ENCODE assay signal across 7 cellular contexts in the genomic region with DNA sequence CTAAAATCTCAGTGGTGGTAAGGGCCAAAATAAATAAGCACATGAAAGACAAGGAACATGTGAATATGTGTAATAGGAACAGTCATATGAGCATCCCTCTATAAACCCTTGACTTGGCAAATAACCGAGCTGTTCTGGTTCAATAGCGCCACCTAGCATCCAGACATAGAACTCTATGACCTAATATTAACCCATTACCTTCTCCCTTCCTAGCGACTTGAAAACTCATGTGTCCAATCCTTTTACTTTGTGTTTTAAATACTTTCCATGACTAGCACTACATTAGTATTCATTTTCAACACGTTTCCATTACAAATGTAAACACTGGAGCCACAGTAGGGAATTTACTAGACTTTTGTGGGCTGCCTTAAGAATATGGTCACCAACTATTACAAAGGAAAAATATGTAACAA.
DNase-seq lines count a peak whose midpoint lies in the region; ATAC-seq and TF ChIP-seq lines count a peak whose summit lies in the region.

No MANE protein-coding gene starts in this region.

- H3K9me3 ChIP-seq in SU-DHL-6 (ENCODE audit: insufficient read depth, low read length) = no peaks in the 10 kb centered on the region

- H3K36me3 ChIP-seq in SU-DHL-6 (ENCODE audit: low read length) = no peaks in the 10 kb centered on the region

- no peak for ATAC-seq in HG03469 (IDR thresholded peaks at IDR 0.05; ENCODE audit: unreplicated experiment)

- DNase-seq in GM12865 (ENCODE audit: low read depth) (peak; percentile 55), NAMALWA (ENCODE audit: low spot score) (peak; percentile 79), fibroblast of pulmonary artery (ENCODE audit: low read depth) (peak; percentile 89)
- DNase-seq in stimulated activated CD4-positive, alpha-beta T cell treated with anti-CD3 and anti-CD28 coated beads, Interleukin-1b, Interleukin-23, amount 100 ng/mL, for 48 hours = peak; percentile 33
- DNase-seq in activated T-cell treated with anti-CD3 and anti-CD28 coated beads, Interleukin-2, amount 50 U/mL, for 24 hours = no peak

- H3K27me3 ChIP-seq in SU-DHL-6 (ENCODE audit: low read length) = no peaks in the 10 kb centered on the region

- no peaks in the 10 kb centered on the region for H3K27me3 Mint-ChIP-seq in activated T-cell treated with anti-CD3 and anti-CD28 coated beads, Interleukin-2, amount 50 U/mL, for 24 hours

- no peak overlapping the region for H3K9ac ChIP-seq in SU-DHL-6 (ENCODE audit: low read length)

- H3K79me2 ChIP-seq in SU-DHL-6 (ENCODE audit: insufficient read depth, low read length) = no peaks in the 10 kb centered on the region

- TF ChIP-seq CTCF in GM12865 (IDR thresholded peaks at IDR 0.05; ENCODE audit: insufficient read depth, low read depth, low read length, missing control alignments) (peak; percentile 36), SU-DHL-6 (IDR thresholded peaks at IDR 0.05; ENCODE audit: insufficient read depth, low read length, poor library complexity, severe bottlenecking) (peak; percentile 34), fibroblast of pulmonary artery (IDR thresholded peaks at IDR 0.05; ENCODE audit: low read length, missing control alignments) (peak; percentile 67)

- no peak overlapping the region for H3K27ac Mint-ChIP-seq in activated T-cell treated with anti-CD3 and anti-CD28 coated beads, Interleukin-2, amount 50 U/mL, for 24 hours

- H2AFZ ChIP-seq in SU-DHL-6 (ENCODE audit: low read depth, low read length, severe bottlenecking) = no peak overlapping the region

- H3K4me3 ChIP-seq in GM12865 (ENCODE audit: low read depth, low read length) (no peak overlapping the region), SU-DHL-6 (ENCODE audit: insufficient read depth, low read length, poor library complexity, severe bottlenecking) (no peak overlapping the region), fibroblast of pulmonary artery (replicated peaks; ENCODE audit: low read depth, low read length) (no peak overlapping the region)

- H3K4me1 Mint-ChIP-seq in activated T-cell treated with anti-CD3 and anti-CD28 coated beads, Interleukin-2, amount 50 U/mL, for 24 hours (ENCODE audit: low read depth) = peaks cover 30% of the 10 kb centered on the region

- H3K9me2 ChIP-seq in SU-DHL-6 (replicated peaks; ENCODE audit: insufficient read depth, low read length) = no peaks in the 10 kb centered on the region

- H3K4me2 ChIP-seq in SU-DHL-6 (ENCODE audit: low read depth, low read length, poor library complexity, severe bottlenecking) = no peak overlapping the region

- H3K9me3 Mint-ChIP-seq in activated T-cell treated with anti-CD3 and anti-CD28 coated beads, Interleukin-2, amount 50 U/mL, for 24 hours = peaks cover 6% of the 10 kb centered on the region

- H3K4me3 Mint-ChIP-seq in activated T-cell treated with anti-CD3 and anti-CD28 coated beads, Interleukin-2, amount 50 U/mL, for 24 hours = no peak overlapping the region

- no peaks in the 10 kb centered on the region for H3F3A ChIP-seq in SU-DHL-6 (ENCODE audit: insufficient read depth)

- H4K20me1 ChIP-seq in SU-DHL-6 (ENCODE audit: low read depth, low read length) = no peaks in the 10 kb centered on the region

- peaks cover 14% of the 10 kb centered on the region for H3K36me3 Mint-ChIP-seq in activated T-cell treated with anti-CD3 and anti-CD28 coated beads, Interleukin-2, amount 50 U/mL, for 24 hours (ENCODE audit: low read depth)

- no peak overlapping the region for H3K27ac ChIP-seq in SU-DHL-6 (ENCODE audit: low read depth, low read length)
